Comparison of ENCODE assay signal across 1 cellular context in the genomic region with DNA sequence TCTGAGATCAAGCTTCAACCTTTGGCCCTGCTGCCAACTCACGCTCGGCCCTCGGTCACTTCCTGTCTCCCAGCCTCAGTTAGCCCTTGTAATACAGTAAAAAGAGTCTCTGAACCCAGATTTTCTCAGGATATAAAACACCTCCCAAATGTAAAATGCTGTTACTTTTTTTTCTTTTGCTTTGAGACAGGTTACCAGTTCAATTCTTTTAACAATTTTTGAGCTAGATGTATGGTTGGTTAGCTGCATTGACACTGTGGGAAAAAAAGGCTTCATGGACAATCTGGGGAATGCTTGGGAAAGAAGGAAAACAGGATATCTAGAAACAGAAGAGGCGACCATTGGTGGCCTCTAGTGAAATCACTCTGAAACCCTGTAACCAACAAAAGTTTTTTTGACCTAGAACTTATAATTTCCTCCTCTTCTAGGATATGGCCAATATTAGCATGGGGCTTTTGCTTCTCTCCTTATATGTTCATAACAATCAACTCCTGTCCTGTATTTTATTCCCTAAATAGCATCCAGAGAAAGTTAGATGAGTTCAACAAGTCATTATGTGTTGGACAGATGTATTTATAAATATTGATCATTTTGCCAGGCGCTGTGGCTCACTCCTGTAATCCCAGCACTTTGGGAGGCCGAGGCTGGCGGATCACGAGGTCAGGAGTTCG.
TF ChIP-seq lines count a peak whose summit lies in the region.

No MANE protein-coding gene starts in this region.

TF ChIP-seq in K562, 482 proteins besides CTCF, POLR2A, EP300 and RAD21 (continued from another document and continues in another):
- TF ChIP-seq, protein P1, sequence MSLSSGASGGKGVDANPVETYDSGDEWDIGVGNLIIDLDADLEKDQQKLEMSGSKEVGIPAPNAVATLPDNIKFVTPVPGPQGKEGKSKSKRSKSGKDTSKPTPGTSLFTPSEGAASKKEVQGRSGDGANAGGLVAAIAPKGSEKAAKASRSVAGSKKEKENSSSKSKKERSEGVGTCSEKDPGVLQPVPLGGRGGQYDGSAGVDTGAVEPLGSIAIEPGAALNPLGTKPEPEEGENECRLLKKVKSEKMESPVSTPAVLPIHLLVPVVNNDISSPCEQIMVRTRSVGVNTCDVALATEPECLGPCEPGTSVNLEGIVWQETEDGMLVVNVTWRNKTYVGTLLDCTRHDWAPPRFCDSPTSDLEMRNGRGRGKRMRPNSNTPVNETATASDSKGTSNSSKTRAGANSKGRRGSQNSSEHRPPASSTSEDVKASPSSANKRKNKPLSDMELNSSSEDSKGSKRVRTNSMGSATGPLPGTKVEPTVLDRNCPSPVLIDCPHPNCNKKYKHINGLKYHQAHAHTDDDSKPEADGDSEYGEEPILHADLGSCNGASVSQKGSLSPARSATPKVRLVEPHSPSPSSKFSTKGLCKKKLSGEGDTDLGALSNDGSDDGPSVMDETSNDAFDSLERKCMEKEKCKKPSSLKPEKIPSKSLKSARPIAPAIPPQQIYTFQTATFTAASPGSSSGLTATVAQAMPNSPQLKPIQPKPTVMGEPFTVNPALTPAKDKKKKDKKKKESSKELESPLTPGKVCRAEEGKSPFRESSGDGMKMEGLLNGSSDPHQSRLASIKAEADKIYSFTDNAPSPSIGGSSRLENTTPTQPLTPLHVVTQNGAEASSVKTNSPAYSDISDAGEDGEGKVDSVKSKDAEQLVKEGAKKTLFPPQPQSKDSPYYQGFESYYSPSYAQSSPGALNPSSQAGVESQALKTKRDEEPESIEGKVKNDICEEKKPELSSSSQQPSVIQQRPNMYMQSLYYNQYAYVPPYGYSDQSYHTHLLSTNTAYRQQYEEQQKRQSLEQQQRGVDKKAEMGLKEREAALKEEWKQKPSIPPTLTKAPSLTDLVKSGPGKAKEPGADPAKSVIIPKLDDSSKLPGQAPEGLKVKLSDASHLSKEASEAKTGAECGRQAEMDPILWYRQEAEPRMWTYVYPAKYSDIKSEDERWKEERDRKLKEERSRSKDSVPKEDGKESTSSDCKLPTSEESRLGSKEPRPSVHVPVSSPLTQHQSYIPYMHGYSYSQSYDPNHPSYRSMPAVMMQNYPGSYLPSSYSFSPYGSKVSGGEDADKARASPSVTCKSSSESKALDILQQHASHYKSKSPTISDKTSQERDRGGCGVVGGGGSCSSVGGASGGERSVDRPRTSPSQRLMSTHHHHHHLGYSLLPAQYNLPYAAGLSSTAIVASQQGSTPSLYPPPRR (CRISPR knock-in tag; IDR thresholded peaks at IDR 0.05; ENCODE audit: borderline replicate concordance): no peak
- no peak for TF ChIP-seq FOXP4 (CRISPR knock-in tag; IDR thresholded peaks at IDR 0.05; ENCODE audit: borderline replicate concordance)
- TF ChIP-seq ZNF316 (IDR thresholded peaks at IDR 0.05): no peak
- TF ChIP-seq, protein P2, sequence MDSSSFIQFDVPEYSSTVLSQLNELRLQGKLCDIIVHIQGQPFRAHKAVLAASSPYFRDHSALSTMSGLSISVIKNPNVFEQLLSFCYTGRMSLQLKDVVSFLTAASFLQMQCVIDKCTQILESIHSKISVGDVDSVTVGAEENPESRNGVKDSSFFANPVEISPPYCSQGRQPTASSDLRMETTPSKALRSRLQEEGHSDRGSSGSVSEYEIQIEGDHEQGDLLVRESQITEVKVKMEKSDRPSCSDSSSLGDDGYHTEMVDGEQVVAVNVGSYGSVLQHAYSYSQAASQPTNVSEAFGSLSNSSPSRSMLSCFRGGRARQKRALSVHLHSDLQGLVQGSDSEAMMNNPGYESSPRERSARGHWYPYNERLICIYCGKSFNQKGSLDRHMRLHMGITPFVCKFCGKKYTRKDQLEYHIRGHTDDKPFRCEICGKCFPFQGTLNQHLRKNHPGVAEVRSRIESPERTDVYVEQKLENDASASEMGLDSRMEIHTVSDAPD (CRISPR knock-in tag; IDR thresholded peaks at IDR 0.05): no peak
- TF ChIP-seq KDM2B (CRISPR knock-in tag; IDR thresholded peaks at IDR 0.05): no peak
- TF ChIP-seq, protein P3, sequence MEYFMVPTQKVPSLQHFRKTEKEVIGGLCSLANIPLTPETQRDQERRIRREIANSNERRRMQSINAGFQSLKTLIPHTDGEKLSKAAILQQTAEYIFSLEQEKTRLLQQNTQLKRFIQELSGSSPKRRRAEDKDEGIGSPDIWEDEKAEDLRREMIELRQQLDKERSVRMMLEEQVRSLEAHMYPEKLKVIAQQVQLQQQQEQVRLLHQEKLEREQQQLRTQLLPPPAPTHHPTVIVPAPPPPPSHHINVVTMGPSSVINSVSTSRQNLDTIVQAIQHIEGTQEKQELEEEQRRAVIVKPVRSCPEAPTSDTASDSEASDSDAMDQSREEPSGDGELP (CRISPR knock-in tag; IDR thresholded peaks at IDR 0.05; ENCODE audit: borderline replicate concordance): no peak
- TF ChIP-seq, protein P4, sequence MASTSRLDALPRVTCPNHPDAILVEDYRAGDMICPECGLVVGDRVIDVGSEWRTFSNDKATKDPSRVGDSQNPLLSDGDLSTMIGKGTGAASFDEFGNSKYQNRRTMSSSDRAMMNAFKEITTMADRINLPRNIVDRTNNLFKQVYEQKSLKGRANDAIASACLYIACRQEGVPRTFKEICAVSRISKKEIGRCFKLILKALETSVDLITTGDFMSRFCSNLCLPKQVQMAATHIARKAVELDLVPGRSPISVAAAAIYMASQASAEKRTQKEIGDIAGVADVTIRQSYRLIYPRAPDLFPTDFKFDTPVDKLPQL (IDR thresholded peaks at IDR 0.05; ENCODE audit: extremely low read depth, insufficient read length): peak; percentile 67
- no peak for TF ChIP-seq RBFOX2 (IDR thresholded peaks at IDR 0.05; ENCODE audit: low read depth, low read length)
- no peak for TF ChIP-seq IRF9 (tag; IDR thresholded peaks at IDR 0.05)
- no peak for TF ChIP-seq STAG1 (CRISPR knock-in tag; IDR thresholded peaks at IDR 0.05; ENCODE audit: borderline replicate concordance)
- TF ChIP-seq, protein P5, sequence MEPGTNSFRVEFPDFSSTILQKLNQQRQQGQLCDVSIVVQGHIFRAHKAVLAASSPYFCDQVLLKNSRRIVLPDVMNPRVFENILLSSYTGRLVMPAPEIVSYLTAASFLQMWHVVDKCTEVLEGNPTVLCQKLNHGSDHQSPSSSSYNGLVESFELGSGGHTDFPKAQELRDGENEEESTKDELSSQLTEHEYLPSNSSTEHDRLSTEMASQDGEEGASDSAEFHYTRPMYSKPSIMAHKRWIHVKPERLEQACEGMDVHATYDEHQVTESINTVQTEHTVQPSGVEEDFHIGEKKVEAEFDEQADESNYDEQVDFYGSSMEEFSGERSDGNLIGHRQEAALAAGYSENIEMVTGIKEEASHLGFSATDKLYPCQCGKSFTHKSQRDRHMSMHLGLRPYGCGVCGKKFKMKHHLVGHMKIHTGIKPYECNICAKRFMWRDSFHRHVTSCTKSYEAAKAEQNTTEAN (CRISPR knock-in tag; IDR thresholded peaks at IDR 0.05): no peak
- TF ChIP-seq FOXK2 (conservative IDR thresholded peaks at IDR 0.05 in 1 of 2, IDR thresholded peaks at IDR 0.05 in 1 of 2; ENCODE audit: low read depth in 2 of 2): no peak; a peak in 1 of 4 replicates
- TF ChIP-seq NFYB (IDR thresholded peaks at IDR 0.05; ENCODE audit: extremely low read depth, insufficient read length): no peak
- TF ChIP-seq, protein P6, sequence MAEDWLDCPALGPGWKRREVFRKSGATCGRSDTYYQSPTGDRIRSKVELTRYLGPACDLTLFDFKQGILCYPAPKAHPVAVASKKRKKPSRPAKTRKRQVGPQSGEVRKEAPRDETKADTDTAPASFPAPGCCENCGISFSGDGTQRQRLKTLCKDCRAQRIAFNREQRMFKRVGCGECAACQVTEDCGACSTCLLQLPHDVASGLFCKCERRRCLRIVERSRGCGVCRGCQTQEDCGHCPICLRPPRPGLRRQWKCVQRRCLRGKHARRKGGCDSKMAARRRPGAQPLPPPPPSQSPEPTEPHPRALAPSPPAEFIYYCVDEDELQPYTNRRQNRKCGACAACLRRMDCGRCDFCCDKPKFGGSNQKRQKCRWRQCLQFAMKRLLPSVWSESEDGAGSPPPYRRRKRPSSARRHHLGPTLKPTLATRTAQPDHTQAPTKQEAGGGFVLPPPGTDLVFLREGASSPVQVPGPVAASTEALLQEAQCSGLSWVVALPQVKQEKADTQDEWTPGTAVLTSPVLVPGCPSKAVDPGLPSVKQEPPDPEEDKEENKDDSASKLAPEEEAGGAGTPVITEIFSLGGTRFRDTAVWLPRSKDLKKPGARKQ (CRISPR knock-in tag; IDR thresholded peaks at IDR 0.05): no peak
- TF ChIP-seq ZNF431 (CRISPR knock-in tag; IDR thresholded peaks at IDR 0.05): no peak
- no peak for TF ChIP-seq SRSF3 (IDR thresholded peaks at IDR 0.05; ENCODE audit: insufficient read depth, low read length)
- TF ChIP-seq EGR1 (conservative IDR thresholded peaks at IDR 0.05): no peak
- TF ChIP-seq NR2F6 (CRISPR knock-in tag; IDR thresholded peaks at IDR 0.05): no peak
- TF ChIP-seq GATAD2A (IDR thresholded peaks at IDR 0.05): no peak
- TF ChIP-seq, protein P7, sequence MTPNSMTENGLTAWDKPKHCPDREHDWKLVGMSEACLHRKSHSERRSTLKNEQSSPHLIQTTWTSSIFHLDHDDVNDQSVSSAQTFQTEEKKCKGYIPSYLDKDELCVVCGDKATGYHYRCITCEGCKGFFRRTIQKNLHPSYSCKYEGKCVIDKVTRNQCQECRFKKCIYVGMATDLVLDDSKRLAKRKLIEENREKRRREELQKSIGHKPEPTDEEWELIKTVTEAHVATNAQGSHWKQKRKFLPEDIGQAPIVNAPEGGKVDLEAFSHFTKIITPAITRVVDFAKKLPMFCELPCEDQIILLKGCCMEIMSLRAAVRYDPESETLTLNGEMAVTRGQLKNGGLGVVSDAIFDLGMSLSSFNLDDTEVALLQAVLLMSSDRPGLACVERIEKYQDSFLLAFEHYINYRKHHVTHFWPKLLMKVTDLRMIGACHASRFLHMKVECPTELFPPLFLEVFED (CRISPR knock-in tag; conservative IDR thresholded peaks at IDR 0.05): peak; percentile 73
- TF ChIP-seq, protein P8, sequence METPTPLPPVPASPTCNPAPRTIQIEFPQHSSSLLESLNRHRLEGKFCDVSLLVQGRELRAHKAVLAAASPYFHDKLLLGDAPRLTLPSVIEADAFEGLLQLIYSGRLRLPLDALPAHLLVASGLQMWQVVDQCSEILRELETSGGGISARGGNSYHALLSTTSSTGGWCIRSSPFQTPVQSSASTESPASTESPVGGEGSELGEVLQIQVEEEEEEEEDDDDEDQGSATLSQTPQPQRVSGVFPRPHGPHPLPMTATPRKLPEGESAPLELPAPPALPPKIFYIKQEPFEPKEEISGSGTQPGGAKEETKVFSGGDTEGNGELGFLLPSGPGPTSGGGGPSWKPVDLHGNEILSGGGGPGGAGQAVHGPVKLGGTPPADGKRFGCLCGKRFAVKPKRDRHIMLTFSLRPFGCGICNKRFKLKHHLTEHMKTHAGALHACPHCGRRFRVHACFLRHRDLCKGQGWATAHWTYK (CRISPR knock-in tag; IDR thresholded peaks at IDR 0.05): peak; percentile 63; the same call in 1 of the 2 replicates
- no peak for TF ChIP-seq SRSF1 (IDR thresholded peaks at IDR 0.05; ENCODE audit: low read depth, low read length)
- no peak for TF ChIP-seq SP1 (CRISPR knock-in tag; IDR thresholded peaks at IDR 0.05)
- no peak for TF ChIP-seq TCFL5 (CRISPR knock-in tag; conservative IDR thresholded peaks at IDR 0.05)
- no peak for TF ChIP-seq ZNF408 (CRISPR knock-in tag; IDR thresholded peaks at IDR 0.05; ENCODE audit: low read depth)
- TF ChIP-seq CHD4 (IDR thresholded peaks at IDR 0.05; ENCODE audit: insufficient read depth, insufficient replicate concordance, low read depth, low read length, poor library complexity, severe bottlenecking): no peak
- TF ChIP-seq GATAD2B (IDR thresholded peaks at IDR 0.05; ENCODE audit: borderline replicate concordance): no peak
- TF ChIP-seq, protein P9, sequence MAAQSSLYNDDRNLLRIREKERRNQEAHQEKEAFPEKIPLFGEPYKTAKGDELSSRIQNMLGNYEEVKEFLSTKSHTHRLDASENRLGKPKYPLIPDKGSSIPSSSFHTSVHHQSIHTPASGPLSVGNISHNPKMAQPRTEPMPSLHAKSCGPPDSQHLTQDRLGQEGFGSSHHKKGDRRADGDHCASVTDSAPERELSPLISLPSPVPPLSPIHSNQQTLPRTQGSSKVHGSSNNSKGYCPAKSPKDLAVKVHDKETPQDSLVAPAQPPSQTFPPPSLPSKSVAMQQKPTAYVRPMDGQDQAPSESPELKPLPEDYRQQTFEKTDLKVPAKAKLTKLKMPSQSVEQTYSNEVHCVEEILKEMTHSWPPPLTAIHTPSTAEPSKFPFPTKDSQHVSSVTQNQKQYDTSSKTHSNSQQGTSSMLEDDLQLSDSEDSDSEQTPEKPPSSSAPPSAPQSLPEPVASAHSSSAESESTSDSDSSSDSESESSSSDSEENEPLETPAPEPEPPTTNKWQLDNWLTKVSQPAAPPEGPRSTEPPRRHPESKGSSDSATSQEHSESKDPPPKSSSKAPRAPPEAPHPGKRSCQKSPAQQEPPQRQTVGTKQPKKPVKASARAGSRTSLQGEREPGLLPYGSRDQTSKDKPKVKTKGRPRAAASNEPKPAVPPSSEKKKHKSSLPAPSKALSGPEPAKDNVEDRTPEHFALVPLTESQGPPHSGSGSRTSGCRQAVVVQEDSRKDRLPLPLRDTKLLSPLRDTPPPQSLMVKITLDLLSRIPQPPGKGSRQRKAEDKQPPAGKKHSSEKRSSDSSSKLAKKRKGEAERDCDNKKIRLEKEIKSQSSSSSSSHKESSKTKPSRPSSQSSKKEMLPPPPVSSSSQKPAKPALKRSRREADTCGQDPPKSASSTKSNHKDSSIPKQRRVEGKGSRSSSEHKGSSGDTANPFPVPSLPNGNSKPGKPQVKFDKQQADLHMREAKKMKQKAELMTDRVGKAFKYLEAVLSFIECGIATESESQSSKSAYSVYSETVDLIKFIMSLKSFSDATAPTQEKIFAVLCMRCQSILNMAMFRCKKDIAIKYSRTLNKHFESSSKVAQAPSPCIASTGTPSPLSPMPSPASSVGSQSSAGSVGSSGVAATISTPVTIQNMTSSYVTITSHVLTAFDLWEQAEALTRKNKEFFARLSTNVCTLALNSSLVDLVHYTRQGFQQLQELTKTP (IDR thresholded peaks at IDR 0.05; ENCODE audit: low read depth in 1 of 2, partially characterized antibody in 2 of 2): peak in 1 of 2 experiments; percentile 26
- TF ChIP-seq POLR2G (IDR thresholded peaks at IDR 0.05; ENCODE audit: low read depth, low read length): no peak
- TF ChIP-seq OTX1 (CRISPR knock-in tag; IDR thresholded peaks at IDR 0.05): no peak
